1 cellular context compared by ENCODE assay signal in the genomic region with DNA sequence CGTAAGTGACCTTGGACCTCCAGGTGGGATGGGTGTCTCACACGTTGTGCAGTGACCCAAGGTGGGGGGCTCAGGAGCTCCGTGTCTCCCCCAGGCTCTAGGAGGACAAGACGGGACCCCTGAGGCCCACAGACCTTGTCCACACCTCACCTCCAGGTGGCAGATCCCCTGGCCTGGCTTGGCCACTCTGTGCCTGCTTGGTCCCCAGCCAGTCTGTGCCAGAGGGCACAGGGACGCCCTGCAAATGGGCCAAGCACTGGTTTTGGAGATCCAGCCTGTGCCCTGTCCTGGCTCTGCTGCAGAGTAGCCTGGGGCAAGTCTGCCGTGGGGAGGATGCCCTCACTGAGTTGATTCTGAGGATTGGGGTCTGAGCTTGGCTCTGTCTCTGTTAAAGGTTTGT.
TF ChIP-seq lines count a peak whose summit lies in the region.

No MANE protein-coding gene starts in this region.

TF ChIP-seq in GM23338, 12 proteins besides CTCF, POLR2A, EP300 and RAD21 (continued from another document):
- TF ChIP-seq, protein P1, sequence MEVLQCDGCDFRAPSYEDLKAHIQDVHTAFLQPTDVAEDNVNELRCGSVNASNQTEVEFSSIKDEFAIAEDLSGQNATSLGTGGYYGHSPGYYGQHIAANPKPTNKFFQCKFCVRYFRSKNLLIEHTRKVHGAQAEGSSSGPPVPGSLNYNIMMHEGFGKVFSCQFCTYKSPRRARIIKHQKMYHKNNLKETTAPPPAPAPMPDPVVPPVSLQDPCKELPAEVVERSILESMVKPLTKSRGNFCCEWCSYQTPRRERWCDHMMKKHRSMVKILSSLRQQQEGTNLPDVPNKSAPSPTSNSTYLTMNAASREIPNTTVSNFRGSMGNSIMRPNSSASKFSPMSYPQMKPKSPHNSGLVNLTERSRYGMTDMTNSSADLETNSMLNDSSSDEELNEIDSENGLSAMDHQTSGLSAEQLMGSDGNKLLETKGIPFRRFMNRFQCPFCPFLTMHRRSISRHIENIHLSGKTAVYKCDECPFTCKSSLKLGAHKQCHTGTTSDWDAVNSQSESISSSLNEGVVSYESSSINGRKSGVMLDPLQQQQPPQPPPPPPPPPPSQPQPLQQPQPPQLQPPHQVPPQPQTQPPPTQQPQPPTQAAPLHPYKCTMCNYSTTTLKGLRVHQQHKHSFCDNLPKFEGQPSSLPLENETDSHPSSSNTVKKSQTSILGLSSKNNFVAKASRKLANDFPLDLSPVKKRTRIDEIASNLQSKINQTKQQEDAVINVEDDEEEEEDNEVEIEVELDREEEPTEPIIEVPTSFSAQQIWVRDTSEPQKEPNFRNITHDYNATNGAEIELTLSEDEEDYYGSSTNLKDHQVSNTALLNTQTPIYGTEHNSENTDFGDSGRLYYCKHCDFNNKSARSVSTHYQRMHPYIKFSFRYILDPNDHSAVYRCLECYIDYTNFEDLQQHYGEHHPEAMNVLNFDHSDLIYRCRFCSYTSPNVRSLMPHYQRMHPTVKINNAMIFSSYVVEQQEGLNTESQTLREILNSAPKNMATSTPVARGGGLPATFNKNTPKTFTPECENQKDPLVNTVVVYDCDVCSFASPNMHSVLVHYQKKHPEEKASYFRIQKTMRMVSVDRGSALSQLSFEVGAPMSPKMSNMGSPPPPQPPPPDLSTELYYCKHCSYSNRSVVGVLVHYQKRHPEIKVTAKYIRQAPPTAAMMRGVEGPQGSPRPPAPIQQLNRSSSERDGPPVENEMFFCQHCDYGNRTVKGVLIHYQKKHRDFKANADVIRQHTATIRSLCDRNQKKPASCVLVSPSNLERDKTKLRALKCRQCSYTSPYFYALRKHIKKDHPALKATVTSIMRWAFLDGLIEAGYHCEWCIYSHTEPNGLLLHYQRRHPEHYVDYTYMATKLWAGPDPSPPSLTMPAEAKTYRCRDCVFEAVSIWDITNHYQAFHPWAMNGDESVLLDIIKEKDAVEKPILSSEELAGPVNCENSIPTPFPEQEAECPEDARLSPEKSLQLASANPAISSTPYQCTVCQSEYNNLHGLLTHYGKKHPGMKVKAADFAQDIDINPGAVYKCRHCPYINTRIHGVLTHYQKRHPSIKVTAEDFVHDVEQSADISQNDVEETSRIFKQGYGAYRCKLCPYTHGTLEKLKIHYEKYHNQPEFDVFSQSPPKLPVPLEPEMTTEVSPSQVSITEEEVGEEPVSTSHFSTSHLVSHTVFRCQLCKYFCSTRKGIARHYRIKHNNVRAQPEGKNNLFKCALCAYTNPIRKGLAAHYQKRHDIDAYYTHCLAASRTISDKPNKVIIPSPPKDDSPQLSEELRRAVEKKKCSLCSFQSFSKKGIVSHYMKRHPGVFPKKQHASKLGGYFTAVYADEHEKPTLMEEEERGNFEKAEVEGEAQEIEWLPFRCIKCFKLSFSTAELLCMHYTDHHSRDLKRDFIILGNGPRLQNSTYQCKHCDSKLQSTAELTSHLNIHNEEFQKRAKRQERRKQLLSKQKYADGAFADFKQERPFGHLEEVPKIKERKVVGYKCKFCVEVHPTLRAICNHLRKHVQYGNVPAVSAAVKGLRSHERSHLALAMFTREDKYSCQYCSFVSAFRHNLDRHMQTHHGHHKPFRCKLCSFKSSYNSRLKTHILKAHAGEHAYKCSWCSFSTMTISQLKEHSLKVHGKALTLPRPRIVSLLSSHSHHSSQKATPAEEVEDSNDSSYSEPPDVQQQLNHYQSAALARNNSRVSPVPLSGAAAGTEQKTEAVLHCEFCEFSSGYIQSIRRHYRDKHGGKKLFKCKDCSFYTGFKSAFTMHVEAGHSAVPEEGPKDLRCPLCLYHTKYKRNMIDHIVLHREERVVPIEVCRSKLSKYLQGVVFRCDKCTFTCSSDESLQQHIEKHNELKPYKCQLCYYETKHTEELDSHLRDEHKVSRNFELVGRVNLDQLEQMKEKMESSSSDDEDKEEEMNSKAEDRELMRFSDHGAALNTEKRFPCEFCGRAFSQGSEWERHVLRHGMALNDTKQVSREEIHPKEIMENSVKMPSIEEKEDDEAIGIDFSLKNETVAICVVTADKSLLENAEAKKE (CRISPR knock-in tag; IDR thresholded peaks at IDR 0.05) = no peak
- TF ChIP-seq EZH2phosphoT487 (IDR thresholded peaks at IDR 0.05; ENCODE audit: unreplicated experiment) = no peak
- TF ChIP-seq ZNF331 (CRISPR knock-in tag; IDR thresholded peaks at IDR 0.05; ENCODE audit: low read depth) = no peak
- TF ChIP-seq CREB1 (CRISPR knock-in tag; IDR thresholded peaks at IDR 0.05; ENCODE audit: low read depth) = no peak
